1 cellular context compared by ENCODE assay signal in the genomic region with DNA sequence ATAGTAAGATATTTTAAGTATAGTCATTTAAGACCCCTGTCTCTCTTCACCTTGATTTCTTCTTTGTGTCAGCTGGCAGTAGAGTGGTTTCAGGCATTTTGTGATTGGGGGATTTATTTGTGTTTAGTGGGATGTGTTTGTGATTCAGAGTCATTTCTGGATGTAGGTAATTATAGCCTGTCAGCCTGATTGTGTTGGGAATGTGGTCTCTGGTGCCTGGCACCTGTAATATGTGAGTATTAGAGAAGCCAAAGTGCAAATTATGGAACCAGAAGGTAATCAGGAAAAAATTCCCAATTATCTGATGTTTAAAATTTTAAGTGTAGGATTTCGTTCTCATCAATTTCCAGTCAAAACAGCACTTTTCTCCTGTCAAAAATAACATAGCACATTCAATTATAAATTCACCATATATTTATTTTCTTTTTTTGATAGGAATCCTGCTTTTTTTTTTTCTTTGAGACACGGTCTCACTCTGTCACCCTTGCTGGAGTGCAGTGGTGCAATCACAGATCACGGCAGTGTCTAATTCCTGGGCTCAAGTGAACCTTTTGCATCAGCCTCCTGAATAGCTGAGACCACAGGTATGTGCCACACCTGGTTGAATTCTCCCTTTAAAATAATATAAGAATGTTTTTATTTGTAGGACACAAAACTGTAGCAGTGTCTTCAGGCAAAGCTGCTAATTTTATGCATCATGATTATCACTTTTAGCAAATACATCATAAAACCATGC.
TF ChIP-seq lines count a peak whose summit lies in the region.

No MANE protein-coding gene starts in this region.

TF ChIP-seq in HCT116, 20 proteins besides CTCF, POLR2A, EP300 and RAD21 (continued from another document):
- TF ChIP-seq TCF7L2 (IDR thresholded peaks at IDR 0.05; ENCODE audit: borderline replicate concordance, extremely low read depth, insufficient read depth, insufficient read length) (no peak), ELF1 (IDR thresholded peaks at IDR 0.05; ENCODE audit: borderline replicate concordance, low read depth) (no peak)
